In genomic region chr3:131705558-131706051, GRCh38 we compare ENCODE assay signal across 10 cellular contexts.
A peak's percentile ranks its signal among the peaks of the same experiment; 100 is the strongest.
DNase-seq lines count a peak whose midpoint lies in the region; ATAC-seq, FAIRE-seq and TF ChIP-seq lines count a peak whose summit lies in the region.
"Had no signal": no experiment of that assay in that cellular context is flagged by ENCODE, and none has a peak within 500 bp of the region (broad histone marks: within the 10 kb centered on the region; RNA-seq: fewer than 3 reads in every experiment).

No MANE protein-coding gene starts in this region.

- no peak for TF ChIP-seq EP300 in stomach (IDR thresholded peaks at IDR 0.05)

- CTCF ChIA-PET in naive thymus-derived CD4-positive, alpha-beta T cell (lab: Charles Lee): no interaction called here

- no peak overlapping the region for H3K4me3 Mint-ChIP-seq in naive thymus-derived CD4-positive, alpha-beta T cell
- H3K4me3 Mint-ChIP-seq: CD4-positive, CD25-positive, alpha-beta regulatory T cell had no signal

- no peak for DNase-seq in GM12892 (ENCODE audit: insufficient read length)
- peak; percentile 90 for DNase-seq in WERI-Rb-1
- DNase-seq in ascending aorta (ENCODE audit: low spot score in 2 of 2): no peak
- DNase-seq in naive thymus-derived CD4-positive, alpha-beta T cell: no peak
- DNase-seq in NCI-H187 (lab: John Stamatoyannopoulos, UW): no peak
- no peak for DNase-seq in stomach
- DNase-seq: CD4-positive, CD25-positive, alpha-beta regulatory T cell; SHP77 had no signal

- H3K27me3 Mint-ChIP-seq in naive thymus-derived CD4-positive, alpha-beta T cell: peaks cover 4 to 23% (median 20%) of the 10 kb centered on the region in 5 donors

- H3K36me3 ChIP-seq in WERI-Rb-1 (no peaks in the 10 kb centered on the region), ascending aorta (no peaks in the 10 kb centered on the region), stomach (no peaks in the 10 kb centered on the region)
- no peaks in the 10 kb centered on the region for H3K36me3 ChIP-seq in naive thymus-derived CD4-positive, alpha-beta T cell (ENCODE audit: control insufficient read depth in 2 of 3, insufficient read depth in 3 of 3, low read length in 3 of 3)

- H3K9me3 ChIP-seq in WERI-Rb-1 (ENCODE audit: severe bottlenecking): no peaks in the 10 kb centered on the region
- no peaks in the 10 kb centered on the region for H3K9me3 ChIP-seq in ascending aorta
- no peaks in the 10 kb centered on the region for H3K9me3 ChIP-seq in naive thymus-derived CD4-positive, alpha-beta T cell (ENCODE audit: control insufficient read depth in 2 of 3, low read length in 3 of 3)
- H3K9me3 ChIP-seq in stomach: no peaks in the 10 kb centered on the region

- FAIRE-seq in GM12892 (lab: Jason Lieb, UNC): peak; percentile 88

- H3K27ac ChIP-seq in WERI-Rb-1 (peak overlapping the region; percentile 81), ascending aorta (no peak overlapping the region), stomach (no peak overlapping the region)
- no peak overlapping the region for H3K27ac ChIP-seq in naive thymus-derived CD4-positive, alpha-beta T cell (ENCODE audit: low read depth, low read length)

- no peaks in the 10 kb centered on the region for H3K4me1 ChIP-seq in ascending aorta
- H3K4me1 ChIP-seq in naive thymus-derived CD4-positive, alpha-beta T cell (ENCODE audit: control insufficient read depth in 2 of 2, insufficient read depth in 2 of 2, low read length in 2 of 2): no peaks in the 10 kb centered on the region
- no peaks in the 10 kb centered on the region for H3K4me1 ChIP-seq in stomach

- H3K27ac Mint-ChIP-seq in naive thymus-derived CD4-positive, alpha-beta T cell: no peak overlapping the region
- H3K27ac Mint-ChIP-seq: CD4-positive, CD25-positive, alpha-beta regulatory T cell had no signal

- peaks cover 0 to 4% (median 0%) of the 10 kb centered on the region in 11 donors for H3K9me3 Mint-ChIP-seq in naive thymus-derived CD4-positive, alpha-beta T cell

- no peaks in the 10 kb centered on the region for H3K4me1 Mint-ChIP-seq in naive thymus-derived CD4-positive, alpha-beta T cell
- H3K4me1 Mint-ChIP-seq: CD4-positive, CD25-positive, alpha-beta regulatory T cell had no signal

- no peak overlapping the region for H3K4me3 ChIP-seq in WERI-Rb-1 (ENCODE audit: low read depth, low read length)
- no peak overlapping the region for H3K4me3 ChIP-seq in ascending aorta
- H3K4me3 ChIP-seq in naive thymus-derived CD4-positive, alpha-beta T cell (ENCODE audit: low read length): no peak overlapping the region
- no peak overlapping the region for H3K4me3 ChIP-seq in stomach

- ATAC-seq in GM21447 (IDR thresholded peaks at IDR 0.05; ENCODE audit: unreplicated experiment) (peak; percentile 83), HG03175 (IDR thresholded peaks at IDR 0.05; ENCODE audit: unreplicated experiment) (peak; percentile 78)
- ATAC-seq in naive thymus-derived CD4-positive, alpha-beta T cell: no peak

- no peaks in the 10 kb centered on the region for H3K27me3 ChIP-seq in WERI-Rb-1 (ENCODE audit: insufficient read depth, low read depth, severe bottlenecking)
- H3K27me3 ChIP-seq in ascending aorta: no peaks in the 10 kb centered on the region
- H3K27me3 ChIP-seq in naive thymus-derived CD4-positive, alpha-beta T cell (ENCODE audit: control insufficient read depth in 2 of 2, insufficient read depth in 2 of 2, low read length in 2 of 2): no peaks in the 10 kb centered on the region
- no peaks in the 10 kb centered on the region for H3K27me3 ChIP-seq in stomach

- no peak for TF ChIP-seq POLR2A in GM12892 (IDR thresholded peaks at IDR 0.05; ENCODE audit: low read depth, low read length)
- TF ChIP-seq POLR2A in stomach (IDR thresholded peaks at IDR 0.05): no peak

- H3K36me3 Mint-ChIP-seq in naive thymus-derived CD4-positive, alpha-beta T cell: no peaks in the 10 kb centered on the region
- H3K36me3 Mint-ChIP-seq: CD4-positive, CD25-positive, alpha-beta regulatory T cell had no signal

- intact Hi-C loops in ascending aorta (cut with DNase I) (no loop called here), stomach (cut with DNase I; ENCODE audit: low total_unique reads) (no loop called here)
- intact Hi-C loops in naive thymus-derived CD4-positive, alpha-beta T cell (cut with micrococcal nuclease): no loop called here

- TF ChIP-seq CTCF in WERI-Rb-1 (IDR thresholded peaks at IDR 0.05; ENCODE audit: low read depth, low read length) (no peak), ascending aorta (IDR thresholded peaks at IDR 0.05) (no peak), stomach (IDR thresholded peaks at IDR 0.05) (no peak)

- WGBS in stomach, 5 donors: 51 to 74% (median 62%) methylated on average over 3 of the region's 3 CpGs

- POLR2A ChIA-PET in naive thymus-derived CD4-positive, alpha-beta T cell (lab: Charles Lee): no interaction called here
